ENCODE assay signal across 9 cellular contexts in the genomic region with DNA sequence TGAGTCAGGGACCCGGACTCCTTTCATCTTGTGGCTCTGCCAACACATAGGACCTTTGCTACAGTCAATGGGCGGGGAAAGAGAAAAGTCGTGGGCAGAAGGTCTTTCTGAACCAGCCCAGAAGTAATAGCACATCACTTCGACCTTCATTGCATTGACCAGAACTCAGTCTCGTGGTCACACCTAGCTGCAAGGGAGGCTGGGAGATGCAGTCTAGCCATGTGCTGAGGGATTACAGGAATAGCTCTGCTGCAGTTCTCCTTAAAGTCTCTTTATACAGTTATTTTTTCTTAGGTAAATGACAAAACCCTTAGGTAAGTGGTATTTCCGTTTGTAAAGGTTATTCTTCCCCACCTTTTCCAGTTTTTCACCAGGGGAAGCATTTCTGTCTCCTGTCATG. TPM values are rescaled to one million over a fixed set of nuclear protein-coding genes. Genes with fewer than 3 reads are reported as not detected.
"Had no signal": no experiment of that assay in that cellular context is flagged by ENCODE, and none has a peak within 500 bp of the region (broad histone marks: within the 10 kb centered on the region; RNA-seq: fewer than 3 reads in every experiment).

No MANE protein-coding gene starts in this region.

- ATAC-seq: GM12878 had no signal

- DNase-seq: GDM1, GF-D8 had no signal

- H3K4me3 ChIP-seq: GM12878 had no signal

- FAIRE-seq: G401.6, GM12878, GM12891, GM12892, GM18507, GM19239 had no signal

RNA-seq across cellular contexts. Expression of a gene that starts 25.4 kb away (rescaled TPM):
- total RNA-seq: G401 had no signal
